In the genomic region with DNA sequence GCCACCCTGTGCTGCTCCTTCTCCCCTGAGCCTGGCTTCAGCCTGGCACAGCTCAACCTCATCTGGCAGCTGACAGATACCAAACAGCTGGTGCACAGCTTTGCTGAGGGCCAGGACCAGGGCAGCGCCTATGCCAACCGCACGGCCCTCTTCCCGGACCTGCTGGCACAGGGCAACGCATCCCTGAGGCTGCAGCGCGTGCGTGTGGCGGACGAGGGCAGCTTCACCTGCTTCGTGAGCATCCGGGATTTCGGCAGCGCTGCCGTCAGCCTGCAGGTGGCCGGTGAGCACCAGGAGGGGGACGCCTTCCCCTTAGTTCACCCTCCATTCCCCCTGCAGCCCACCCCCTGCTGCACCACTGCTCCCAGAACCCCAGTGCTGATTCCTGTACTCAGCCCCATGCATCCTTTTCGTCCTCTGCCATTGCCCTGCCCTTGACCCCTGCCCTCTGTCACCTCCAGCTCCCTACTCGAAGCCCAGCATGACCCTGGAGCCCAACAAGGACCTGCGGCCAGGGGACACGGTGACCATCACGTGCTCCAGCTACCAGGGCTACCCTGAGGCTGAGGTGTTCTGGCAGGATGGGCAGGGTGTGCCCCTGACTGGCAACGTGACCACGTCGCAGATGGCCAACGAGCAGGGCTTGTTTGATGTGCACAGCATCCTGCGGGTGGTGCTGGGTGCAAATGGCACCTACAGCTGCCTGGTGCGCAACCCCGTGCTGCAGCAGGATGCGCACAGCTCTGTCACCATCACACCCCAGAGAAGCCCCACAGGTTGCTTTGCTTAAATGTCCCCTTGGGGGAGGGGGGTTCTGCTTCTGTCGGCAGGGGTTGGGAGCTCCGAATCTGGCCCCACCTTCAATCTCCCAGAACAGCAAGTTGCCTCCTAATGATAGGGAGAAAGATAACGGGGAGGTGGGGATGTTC, we compare ENCODE assay signal across 3 cellular contexts. TPM values are rescaled to one million over a fixed set of nuclear protein-coding genes. Genes with fewer than 3 reads are reported as not detected.
"Had no signal": no experiment of that assay in that cellular context is flagged by ENCODE, and none has a peak within 500 bp of the region (broad histone marks: within the 10 kb centered on the region; RNA-seq: fewer than 3 reads in every experiment).

No MANE protein-coding gene starts in this region.

RNA-seq across cellular contexts. Expression of a gene that starts 50.6 kb away (rescaled TPM):
- total RNA-seq: PC-9, RPMI7951, SJSA1 had no signal
